ENCODE assay signal across 8 cellular contexts in the genomic region with DNA sequence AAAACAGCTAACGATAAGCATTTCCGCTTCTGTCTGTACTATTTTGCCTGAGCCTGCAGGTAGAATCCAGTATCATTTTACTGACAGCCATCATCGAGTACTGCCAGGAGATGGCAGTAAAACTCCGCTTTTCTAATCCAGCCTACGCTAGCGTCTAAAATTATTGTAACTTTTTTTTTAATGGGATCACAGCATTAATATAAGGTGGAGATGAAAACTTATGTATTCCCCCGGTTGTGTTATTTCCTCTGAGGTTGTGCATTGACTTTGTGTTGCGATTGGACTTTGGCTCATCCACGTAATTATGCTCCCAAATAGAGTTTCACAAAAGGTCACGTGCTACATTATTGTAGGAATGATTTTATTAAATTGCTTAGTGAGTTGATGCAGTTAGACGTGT.
A peak's percentile ranks its signal among the peaks of the same experiment; 100 is the strongest.
DNase-seq lines count a peak whose midpoint lies in the region; ATAC-seq and TF ChIP-seq lines count a peak whose summit lies in the region.

No MANE protein-coding gene starts in this region.

- H3K79me2 ChIP-seq in fibroblast of lung (ENCODE audit: control insufficient read depth, insufficient read depth, low read length) = no peaks in the 10 kb centered on the region

- H3K9me3 ChIP-seq in fibroblast of lung (ENCODE audit: control insufficient read depth, insufficient read depth, low read depth, low read length) = no peaks in the 10 kb centered on the region

- ATAC-seq in HG03378 (IDR thresholded peaks at IDR 0.05; ENCODE audit: unreplicated experiment) = peak; percentile 78

- TF ChIP-seq CTCF in fibroblast of lung (conservative IDR thresholded peaks at IDR 0.05 in 1 of 2, IDR thresholded peaks at IDR 0.05 in 1 of 2; ENCODE audit: low read depth in 1 of 2, low read length in 2 of 2) = peak; percentile 64 to 80

- no peaks in the 10 kb centered on the region for H3K36me3 ChIP-seq in fibroblast of lung (ENCODE audit: control insufficient read depth, insufficient read depth, low read length)

- H4K20me1 ChIP-seq in fibroblast of lung (ENCODE audit: control insufficient read depth, extremely low read depth, insufficient read depth, low read length) = no peaks in the 10 kb centered on the region

- no peak overlapping the region for H2AFZ ChIP-seq in fibroblast of lung (ENCODE audit: low read length)

- no peak overlapping the region for H3K4me3 ChIP-seq in fibroblast of lung (replicated peaks in 1 of 4; ENCODE audit: control extremely low read depth in 1 of 4, insufficient read depth in 1 of 4, low read depth in 3 of 4, low read length in 4 of 4)

- DNase-seq in stimulated activated CD4-positive, alpha-beta T cell treated with anti-CD3 and anti-CD28 coated beads, Interleukin-15, amount 100 ng/mL, for 24 hours = peak; percentile 2
- no peak for DNase-seq in stimulated activated CD4-positive, alpha-beta T cell treated with anti-CD3 and anti-CD28 coated beads, Interleukin-12 subunit alpha, Interleukin-12 subunit beta, amount 100 ng/mL, for 4 hours
- peak; percentile 63 for DNase-seq in RKO (ENCODE audit: low spot score)
- DNase-seq in fibroblast of lung (ENCODE audit: low read depth in 2 of 2) = peak; percentile 11 to 64
- peak; percentile 52 for DNase-seq in renal cortical epithelial cell (ENCODE audit: low read depth)
- no peak for DNase-seq in NCI-H1048 (lab: John Stamatoyannopoulos, UW)
- no peak for DNase-seq in HCEC 1CT

- H3K27ac ChIP-seq in fibroblast of lung (ENCODE audit: insufficient read depth, low read length) = no peak overlapping the region

- H3K4me1 ChIP-seq in fibroblast of lung (ENCODE audit: control insufficient read depth, extremely low read depth, insufficient read depth, low read length) = no peaks in the 10 kb centered on the region

- H3K27me3 ChIP-seq in fibroblast of lung (ENCODE audit: control insufficient read depth, insufficient read depth, low read length) = no peaks in the 10 kb centered on the region

- H3K9ac ChIP-seq in fibroblast of lung (ENCODE audit: insufficient read depth, low read length) = no peak overlapping the region

- no peak overlapping the region for H3K4me2 ChIP-seq in fibroblast of lung (ENCODE audit: extremely low read depth, insufficient read depth, low read length)

Comparison
In these comparisons a context has a peak if more than half of its experiments do, and no peak if none do; other contexts are left out.
1. DNase-seq: peak in stimulated activated CD4-positive, alpha-beta T cell treated with anti-CD3 and anti-CD28 coated beads, Interleukin-15, amount 100 ng/mL, for 24 hours (single experiment), RKO (single experiment), fibroblast of lung (2 of 2) and renal cortical epithelial cell (single experiment); none in stimulated activated CD4-positive, alpha-beta T cell treated with anti-CD3 and anti-CD28 coated beads, Interleukin-12 subunit alpha, Interleukin-12 subunit beta, amount 100 ng/mL, for 4 hours (single experiment), NCI-H1048 (single experiment) and HCEC 1CT (single experiment).